ENCODE assay signal across 12 cellular contexts in the genomic region with DNA sequence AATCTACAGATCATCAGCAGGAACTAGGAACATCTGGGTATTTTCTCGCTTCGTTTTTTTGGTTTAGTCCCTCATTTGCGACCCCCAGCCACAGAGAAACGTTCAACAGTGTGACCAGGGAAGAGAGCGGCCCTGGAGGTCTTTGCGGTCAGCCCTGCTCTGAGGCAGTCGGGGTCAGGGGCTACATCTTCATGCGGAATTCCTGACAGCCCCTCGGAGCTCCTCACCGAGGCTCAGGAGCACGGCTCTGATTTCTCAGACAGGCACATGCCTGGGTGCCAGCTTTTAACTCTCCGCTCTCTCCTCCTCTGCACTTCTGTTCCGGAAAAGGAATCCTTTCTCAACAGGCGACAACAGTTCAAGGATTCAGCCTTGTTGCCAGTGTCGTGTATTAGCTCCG. TPM values are rescaled to one million over a fixed set of nuclear protein-coding genes. Genes with fewer than 3 reads are reported as not detected.
DNase-seq lines count a peak whose midpoint lies in the region; TF ChIP-seq lines count a peak whose summit lies in the region.
"Had no signal": no experiment of that assay in that cellular context is flagged by ENCODE, and none has a peak within 500 bp of the region (broad histone marks: within the 10 kb centered on the region; RNA-seq: fewer than 3 reads in every experiment).

No MANE protein-coding gene starts in this region.

- H2AFZ ChIP-seq in hepatocyte, result no peak overlapping the region

- 90% methylated on average over 16 of the region's 16 CpGs for WGBS in hepatocyte (ENCODE audit: low lambda C conversion rate, missing lambda C conversion rate)

- H4K20me1 ChIP-seq in hepatocyte (ENCODE audit: insufficient read depth, poor library complexity, severe bottlenecking), result no peaks in the 10 kb centered on the region

- peak overlapping the region; percentile 82 for H3K27ac ChIP-seq in VCaP
- H3K27ac ChIP-seq in hepatocyte, result peak overlapping the region; percentile 89
- H3K27ac ChIP-seq in breast epithelium, result peak overlapping the region in 1 of 2 donors; percentile 82

- H3K9me3 ChIP-seq in hepatocyte (ENCODE audit: low read depth), result no peaks in the 10 kb centered on the region
- H3K9me3 ChIP-seq in breast epithelium, result no peaks in the 10 kb centered on the region
- no peaks in the 10 kb centered on the region for H3K9me3 ChIP-seq in BE2C
- H3K9me3 ChIP-seq: Caco-2 had no signal

- H3K27me3 ChIP-seq in hepatocyte (no peaks in the 10 kb centered on the region), breast epithelium (no peaks in the 10 kb centered on the region), BE2C (no peaks in the 10 kb centered on the region)

- peaks cover 3% of the 10 kb centered on the region for H3K4me1 ChIP-seq in hepatocyte (ENCODE audit: insufficient read depth)
- H3K4me1 ChIP-seq in breast epithelium, result peaks cover 0 to 3% of the 10 kb centered on the region in 2 donors
- no peaks in the 10 kb centered on the region for H3K4me1 ChIP-seq in BE2C
- H3K4me1 ChIP-seq: Caco-2 had no signal

- intact Hi-C loops in posterior vena cava (cut with DNase I), result no loop called here
- intact Hi-C loops in breast epithelium (cut with DNase I; ENCODE audit: low total_unique reads), result no loop called here

- DNase-seq in hepatocyte (ENCODE audit: low spot score) (no peak), posterior vena cava (ENCODE audit: low spot score) (peak; percentile 46), breast epithelium (ENCODE audit: low spot score in 2 of 2) (no peak), BE2C (no peak), inferior parietal cortex (ENCODE audit: extremely low spot score) (no peak)
- DNase-seq: ACHN; Caco-2; CD4-positive, alpha-beta T cell; GOT3; H7; HFFc6 had no signal

- H3K36me3 ChIP-seq in hepatocyte (replicated peaks; ENCODE audit: insufficient read depth, low read depth), result no peaks in the 10 kb centered on the region
- H3K36me3 ChIP-seq in breast epithelium, result no peaks in the 10 kb centered on the region
- no peaks in the 10 kb centered on the region; the same call in 1 of the 2 replicates for H3K36me3 ChIP-seq in BE2C

- no peaks in the 10 kb centered on the region for H3K9me2 ChIP-seq in hepatocyte (replicated peaks; ENCODE audit: insufficient read depth)

- no peaks in the 10 kb centered on the region for H3K79me2 ChIP-seq in hepatocyte

- no peak for TF ChIP-seq POLR2A in breast epithelium (IDR thresholded peaks at IDR 0.05)

- no peak overlapping the region for H3K4me2 ChIP-seq in hepatocyte

- TF ChIP-seq CTCF in VCaP (conservative IDR thresholded peaks at IDR 0.05) (no peak), hepatocyte (IDR thresholded peaks at IDR 0.05; ENCODE audit: poor library complexity) (no peak), breast epithelium (IDR thresholded peaks at IDR 0.05) (no peak), BE2C (IDR thresholded peaks at IDR 0.05; ENCODE audit: low read depth, low read length) (no peak)

- H3K4me3 ChIP-seq in hepatocyte, result no peak overlapping the region
- H3K4me3 ChIP-seq in breast epithelium, result no peak overlapping the region
- no peak overlapping the region for H3K4me3 ChIP-seq in BE2C (ENCODE audit: low read depth, low read length)

RNA-seq across cellular contexts. Expression of a gene that starts 8.0 kb away (rescaled TPM):
- 95.4 and 112 TPM in 2 replicates for total RNA-seq in hepatocyte
- 74.2 and 82.6 TPM in 2 replicates for polyA plus RNA-seq in hepatocyte
- total RNA-seq in posterior vena cava, result 10 to 100 TPM; 49.7 to 56.5 TPM
- total RNA-seq in breast epithelium, result 100 to 1,000 TPM in 1 of 3 donors, 10 to 100 TPM in 2; 74.2 to 118 (median 83.9) TPM
- 200 TPM for polyA plus RNA-seq in BE2C (2012; ENCODE audit: insufficient read depth, insufficient read length, low read depth)

RNA-seq across cellular contexts. Expression of a gene that starts 42.2 kb away (rescaled TPM):
- 20.0 and 22.2 TPM in 2 replicates for total RNA-seq in hepatocyte
- 22.2 and 27.8 TPM in 2 replicates for polyA plus RNA-seq in hepatocyte
- 1 to 10 TPM; 4.2 to 6.3 TPM for total RNA-seq in posterior vena cava
- 10 to 100 TPM in 2 of 3 donors, 1 to 10 TPM in 1; 8.8 to 25.6 (median 12.8) TPM for total RNA-seq in breast epithelium
- polyA plus RNA-seq in BE2C (2012; ENCODE audit: insufficient read depth, insufficient read length, low read depth), result 6.6 TPM
